16 cellular contexts compared by ENCODE assay signal in the genomic region with DNA sequence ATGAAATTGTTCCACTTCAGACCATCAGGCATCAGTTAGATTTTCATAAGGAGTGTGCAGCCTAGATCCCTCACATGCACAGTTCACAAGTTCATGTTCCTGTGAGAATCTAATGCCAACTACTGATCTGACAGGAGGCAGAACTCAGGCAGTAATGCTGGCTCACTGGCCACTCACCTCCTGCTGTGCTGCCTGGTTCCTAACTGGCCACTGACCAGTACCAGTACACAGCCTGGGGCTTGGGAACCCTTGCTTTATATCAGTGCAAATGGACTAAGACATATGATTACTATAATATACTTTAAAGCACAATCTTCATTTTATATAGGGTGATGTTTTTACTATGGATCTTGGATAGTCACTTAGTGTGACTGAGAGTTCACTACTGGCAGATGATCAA.
A peak's percentile ranks its signal among the peaks of the same experiment; 100 is the strongest.
DNase-seq lines count a peak whose midpoint lies in the region; ATAC-seq, FAIRE-seq and TF ChIP-seq lines count a peak whose summit lies in the region.
"Had no signal": no experiment of that assay in that cellular context is flagged by ENCODE, and none has a peak within 500 bp of the region (broad histone marks: within the 10 kb centered on the region; RNA-seq: fewer than 3 reads in every experiment).

No MANE protein-coding gene starts in this region.

- ATAC-seq in GM21526 (IDR thresholded peaks at IDR 0.05; ENCODE audit: low FRiP score, unreplicated experiment), result no peak
- ATAC-seq: K562 had no signal

- peak; percentile 45 for FAIRE-seq in H54 (lab: Jason Lieb, UNC)
- FAIRE-seq: GM18507, K562 had no signal

- TF ChIP-seq POLR2A in H54 (IDR thresholded peaks at IDR 0.05; ENCODE audit: low read depth, low read length), result no peak

- intact Hi-C loops in posterior vena cava (cut with DNase I), result no loop called here

- in situ Hi-C loops in KBM-7 (cut with MboI; ENCODE audit: low pct_unique_long_range_greater_than_20kb, low sequenced_read_pairs), result no loop called here

- DNase-seq in H54 (ENCODE audit: insufficient read length, low spot score) (no peak), SK-N-DZ (ENCODE audit: low spot score) (peak; percentile 23), iris pigment epithelial cell (ENCODE audit: low read depth) (peak; percentile 13), posterior vena cava (ENCODE audit: low spot score) (peak; percentile 64), KBM-7 (no peak), A172 (ENCODE audit: low spot score) (no peak), kidney glomerular epithelial cell (lab: John Stamatoyannopoulos, UW) (no peak)
- DNase-seq: Caco-2; CD8-positive, alpha-beta memory T cell; DND-41; GF-D8; GOT3; HFFc6 had no signal

Comparison
In these comparisons a context has a peak if more than half of its experiments do, and no peak if none do; other contexts are left out.
1. DNase-seq: peak in SK-N-DZ (single experiment), iris pigment epithelial cell (single experiment) and posterior vena cava (single experiment); none in H54 (single experiment), KBM-7 (single experiment), A172 (single experiment) and kidney glomerular epithelial cell (single experiment).